ENCODE assay signal across 26 cellular contexts in genomic region chr1:9737716-9738115, GRCh38.
DNase-seq lines count a peak whose midpoint lies in the region; ATAC-seq and TF ChIP-seq lines count a peak whose summit lies in the region.
"Had no signal": no experiment of that assay in that cellular context is flagged by ENCODE, and none has a peak within 500 bp of the region (broad histone marks: within the 10 kb centered on the region; RNA-seq: fewer than 3 reads in every experiment).

No MANE protein-coding gene starts in this region.

- H3K18ac ChIP-seq in H9 (ENCODE audit: insufficient read length, low read depth, low read length), result no peak overlapping the region

- no peak overlapping the region for H3T11ph ChIP-seq in H9 (ENCODE audit: low read length)

- H3K9ac ChIP-seq in H9 (ENCODE audit: extremely low read depth, insufficient read length, low read length), result no peak overlapping the region

- no peak for DNase-seq in activated naive CD4-positive, alpha-beta T cell treated with anti-CD3 and anti-CD28 coated beads, Interleukin-2, amount 10 ng/mL, durations not matched to agents 7 days and 5 days
- no peak for DNase-seq in H9
- no peak for DNase-seq in effector memory CD4-positive, alpha-beta T cell
- DNase-seq in superior temporal gyrus (ENCODE audit: extremely low spot score), result peak; percentile 13
- DNase-seq in NCI-H510A (lab: John Stamatoyannopoulos, UW), result no peak
- DNase-seq in activated T-helper 2 cell treated with anti-CD3 and anti-CD28 coated beads, Interferon-gamma antibody, Interleukin-2, Interleukin-4, amounts not matched to agents 10 μg/mL and 5 μg/mL and 100 μg/mL, durations not matched to agents 14 hours and 24 hours and 36 hours (ENCODE audit: low spot score), result no peak
- DNase-seq: activated B cell treated with CpG ODN at 0.5 μM for 24 hours; activated CD4-positive, alpha-beta memory T cell treated with anti-CD3 and anti-CD28 coated beads, Interleukin-2, amount 10 ng/mL, durations not matched to agents 7 days and 5 days; activated naive CD4-positive, alpha-beta T cell treated with anti-CD3 and anti-CD28 coated beads for 36 hours; activated T-cell treated with anti-CD3 and anti-CD28 coated beads, Interleukin-2, amount 50 U/mL, for 1 hour; BE2C; cortex of kidney; EL; NCI-H1105; NCI-H1930; NCI-H526; SIG-M5; stimulated activated naive CD8-positive, alpha-beta T cell treated with anti-CD3 and anti-CD28 coated beads, Interleukin-15, amount 100 ng/mL, for 72 hours; SW 1271; thyroid gland had no signal

- no peak overlapping the region for H2BK12ac ChIP-seq in H9 (ENCODE audit: insufficient read length, low read depth, low read length)

- no peak overlapping the region for H4K91ac ChIP-seq in H9 (ENCODE audit: insufficient read length, low read depth, low read length)

- H2AFZ ChIP-seq in H9 (ENCODE audit: low read length), result no peak overlapping the region

- peaks cover 11% of the 10 kb centered on the region for H3K36me3 Mint-ChIP-seq in activated naive CD4-positive, alpha-beta T cell treated with anti-CD3 and anti-CD28 coated beads, Interleukin-2, amount 50 U/mL, for 24 hours
- H3K36me3 Mint-ChIP-seq in activated naive CD4-positive, alpha-beta T cell treated with anti-CD3 and anti-CD28 coated beads, Interleukin-2, amount 10 ng/mL, durations not matched to agents 7 days and 5 days, result peaks cover 67% of the 10 kb centered on the region
- H3K36me3 Mint-ChIP-seq in H9 (ENCODE audit: insufficient read depth in 1 of 3, low read depth in 3 of 3), result peaks cover 60 to 96% (median 76%) of the 10 kb centered on the region in 3 experiments
- peaks cover 53% of the 10 kb centered on the region for H3K36me3 Mint-ChIP-seq in activated T-helper 2 cell treated with anti-CD3 and anti-CD28 coated beads, Interferon-gamma antibody, Interleukin-2, Interleukin-4, amounts not matched to agents 10 μg/mL and 5 μg/mL and 100 μg/mL, durations not matched to agents 14 hours and 24 hours and 36 hours (ENCODE audit: low read depth)
- H3K36me3 Mint-ChIP-seq in stimulated activated memory B cell treated with anti-CD40 and anti-IgM and Interleukin-4, amounts not matched to agents 10 μg/mL and 1 μg/mL and 100 μg/mL, for 72 hours, result peaks cover 66% of the 10 kb centered on the region

- H3K4me1 ChIP-seq in H9 (ENCODE audit: insufficient read depth, low read length), result no peaks in the 10 kb centered on the region
- H3K4me1 ChIP-seq in effector memory CD4-positive, alpha-beta T cell (ENCODE audit: control insufficient read depth, insufficient read depth, low read length, poor library complexity, severe bottlenecking), result no peaks in the 10 kb centered on the region
- H3K4me1 ChIP-seq: BE2C, gastroesophageal sphincter, thyroid gland had no signal

- peak overlapping the region; percentile 30 for H3K27ac Mint-ChIP-seq in activated naive CD4-positive, alpha-beta T cell treated with anti-CD3 and anti-CD28 coated beads, Interleukin-2, amount 50 U/mL, for 24 hours
- H3K27ac Mint-ChIP-seq in activated naive CD4-positive, alpha-beta T cell treated with anti-CD3 and anti-CD28 coated beads, Interleukin-2, amount 10 ng/mL, durations not matched to agents 7 days and 5 days, result no peak overlapping the region
- peak overlapping the region; percentile 41 to 81 (median 58); a peak in 4 of 7 replicates for H3K27ac Mint-ChIP-seq in H9
- H3K27ac Mint-ChIP-seq in activated T-helper 2 cell treated with anti-CD3 and anti-CD28 coated beads, Interferon-gamma antibody, Interleukin-2, Interleukin-4, amounts not matched to agents 10 μg/mL and 5 μg/mL and 100 μg/mL, durations not matched to agents 14 hours and 24 hours and 36 hours, result no peak overlapping the region
- H3K27ac Mint-ChIP-seq in stimulated activated memory B cell treated with anti-CD40 and anti-IgM and Interleukin-4, amounts not matched to agents 10 μg/mL and 1 μg/mL and 100 μg/mL, for 72 hours, result no peak overlapping the region
- H3K27ac Mint-ChIP-seq: activated B cell treated with CpG ODN at 0.5 μM for 24 hours; activated CD4-positive, alpha-beta memory T cell treated with anti-CD3 and anti-CD28 coated beads, Interleukin-2, amount 10 ng/mL, durations not matched to agents 7 days and 5 days; activated naive CD4-positive, alpha-beta T cell treated with anti-CD3 and anti-CD28 coated beads for 36 hours had no signal

- no peaks in the 10 kb centered on the region for H3K79me1 ChIP-seq in H9 (ENCODE audit: insufficient read depth, low read depth, low read length, poor library complexity, severe bottlenecking)

- no peaks in the 10 kb centered on the region for H3K9me3 Mint-ChIP-seq in activated naive CD4-positive, alpha-beta T cell treated with anti-CD3 and anti-CD28 coated beads, Interleukin-2, amount 50 U/mL, for 24 hours
- no peaks in the 10 kb centered on the region for H3K9me3 Mint-ChIP-seq in activated naive CD4-positive, alpha-beta T cell treated with anti-CD3 and anti-CD28 coated beads, Interleukin-2, amount 10 ng/mL, durations not matched to agents 7 days and 5 days
- no peaks in the 10 kb centered on the region for H3K9me3 Mint-ChIP-seq in H9
- H3K9me3 Mint-ChIP-seq in activated T-helper 2 cell treated with anti-CD3 and anti-CD28 coated beads, Interferon-gamma antibody, Interleukin-2, Interleukin-4, amounts not matched to agents 10 μg/mL and 5 μg/mL and 100 μg/mL, durations not matched to agents 14 hours and 24 hours and 36 hours, result no peaks in the 10 kb centered on the region
- no peaks in the 10 kb centered on the region for H3K9me3 Mint-ChIP-seq in stimulated activated memory B cell treated with anti-CD40 and anti-IgM and Interleukin-4, amounts not matched to agents 10 μg/mL and 1 μg/mL and 100 μg/mL, for 72 hours
- H3K9me3 Mint-ChIP-seq: activated B cell treated with CpG ODN at 0.5 μM for 24 hours; activated CD4-positive, alpha-beta memory T cell treated with anti-CD3 and anti-CD28 coated beads, Interleukin-2, amount 10 ng/mL, durations not matched to agents 7 days and 5 days; activated naive CD4-positive, alpha-beta T cell treated with anti-CD3 and anti-CD28 coated beads for 36 hours; stimulated activated naive CD8-positive, alpha-beta T cell treated with anti-CD3 and anti-CD28 coated beads, Interleukin-15, amount 100 ng/mL, for 72 hours had no signal

- H3K56ac ChIP-seq in H9 (ENCODE audit: insufficient read length, low read depth, low read length), result no peak overlapping the region

- intact Hi-C loops in activated T-helper 2 cell treated with anti-CD3 and anti-CD28 coated beads, Interferon-gamma antibody, Interleukin-2, Interleukin-4, amounts not matched to agents 10 μg/mL and 5 μg/mL and 100 μg/mL, durations not matched to agents 14 hours and 24 hours and 36 hours (cut with micrococcal nuclease), result no loop called here

- no peak overlapping the region for H3K4ac ChIP-seq in H9 (ENCODE audit: low read depth, low read length)

- H3K27ac ChIP-seq in H9 (ENCODE audit: insufficient read length, low read depth, low read length), result no peak overlapping the region
- peak overlapping the region; percentile 1 for H3K27ac ChIP-seq in effector memory CD4-positive, alpha-beta T cell (ENCODE audit: insufficient read depth, low read length, poor library complexity, severe bottlenecking)
- H3K27ac ChIP-seq: cardiac muscle cell, gastroesophageal sphincter, thyroid gland had no signal

- H4K5ac ChIP-seq in H9 (ENCODE audit: insufficient read length, low read depth, low read length), result no peak overlapping the region

- no peaks in the 10 kb centered on the region for H3K27me3 Mint-ChIP-seq in activated naive CD4-positive, alpha-beta T cell treated with anti-CD3 and anti-CD28 coated beads, Interleukin-2, amount 50 U/mL, for 24 hours
- H3K27me3 Mint-ChIP-seq in activated naive CD4-positive, alpha-beta T cell treated with anti-CD3 and anti-CD28 coated beads, Interleukin-2, amount 10 ng/mL, durations not matched to agents 7 days and 5 days, result peaks cover 4% of the 10 kb centered on the region
- peaks cover 2% of the 10 kb centered on the region; the same call in 1 of the 2 replicates for H3K27me3 Mint-ChIP-seq in H9 (ENCODE audit: low read depth)
- H3K27me3 Mint-ChIP-seq in activated T-helper 2 cell treated with anti-CD3 and anti-CD28 coated beads, Interferon-gamma antibody, Interleukin-2, Interleukin-4, amounts not matched to agents 10 μg/mL and 5 μg/mL and 100 μg/mL, durations not matched to agents 14 hours and 24 hours and 36 hours (ENCODE audit: low read depth), result no peaks in the 10 kb centered on the region
- H3K27me3 Mint-ChIP-seq in stimulated activated memory B cell treated with anti-CD40 and anti-IgM and Interleukin-4, amounts not matched to agents 10 μg/mL and 1 μg/mL and 100 μg/mL, for 72 hours, result no peaks in the 10 kb centered on the region
- H3K27me3 Mint-ChIP-seq: activated B cell treated with CpG ODN at 0.5 μM for 24 hours; activated CD4-positive, alpha-beta memory T cell treated with anti-CD3 and anti-CD28 coated beads, Interleukin-2, amount 10 ng/mL, durations not matched to agents 7 days and 5 days; stimulated activated naive CD8-positive, alpha-beta T cell treated with anti-CD3 and anti-CD28 coated beads, Interleukin-15, amount 100 ng/mL, for 72 hours had no signal

- H3K4me1 Mint-ChIP-seq in activated naive CD4-positive, alpha-beta T cell treated with anti-CD3 and anti-CD28 coated beads, Interleukin-2, amount 50 U/mL, for 24 hours, result peaks cover 27% of the 10 kb centered on the region
- H3K4me1 Mint-ChIP-seq in activated naive CD4-positive, alpha-beta T cell treated with anti-CD3 and anti-CD28 coated beads, Interleukin-2, amount 10 ng/mL, durations not matched to agents 7 days and 5 days, result peaks cover 27% of the 10 kb centered on the region
- no peaks in the 10 kb centered on the region for H3K4me1 Mint-ChIP-seq in H9
- peaks cover 5% of the 10 kb centered on the region for H3K4me1 Mint-ChIP-seq in activated T-helper 2 cell treated with anti-CD3 and anti-CD28 coated beads, Interferon-gamma antibody, Interleukin-2, Interleukin-4, amounts not matched to agents 10 μg/mL and 5 μg/mL and 100 μg/mL, durations not matched to agents 14 hours and 24 hours and 36 hours (ENCODE audit: low read depth)
- peaks cover 16% of the 10 kb centered on the region for H3K4me1 Mint-ChIP-seq in stimulated activated memory B cell treated with anti-CD40 and anti-IgM and Interleukin-4, amounts not matched to agents 10 μg/mL and 1 μg/mL and 100 μg/mL, for 72 hours

- TF ChIP-seq CTCF in H9 (conservative IDR thresholded peaks at IDR 0.05), result no peak

- no peaks in the 10 kb centered on the region for H3K79me2 ChIP-seq in H9 (ENCODE audit: insufficient read depth, low read length)

- CTCF ChIA-PET in activated naive CD4-positive, alpha-beta T cell treated with anti-CD3 and anti-CD28 coated beads, Interleukin-2, amount 10 ng/mL, durations not matched to agents 7 days and 5 days (lab: Charles Lee), result interaction anchor here (1.5 kb wide), 1 partner anchor 130 kb away, joined by 4 read pairs; no protein-coding TSS in a partner anchor

- H3K23me2 ChIP-seq in H9 (ENCODE audit: insufficient read length, low read depth, low read length, poor library complexity, severe bottlenecking), result no peaks in the 10 kb centered on the region

- H2BK15ac ChIP-seq in H9 (ENCODE audit: low read depth, low read length), result no peak overlapping the region

- no peak overlapping the region for H3K23ac ChIP-seq in H9 (ENCODE audit: insufficient read length, low read depth, low read length)

- no peak overlapping the region for H2BK120ac ChIP-seq in H9 (ENCODE audit: low read depth, low read length, poor library complexity, severe bottlenecking)

- H3K36me3 ChIP-seq in effector memory CD4-positive, alpha-beta T cell (ENCODE audit: control insufficient read depth, insufficient read depth, low read length), result peaks cover 73% of the 10 kb centered on the region

- no peak overlapping the region for H2AK5ac ChIP-seq in H9 (ENCODE audit: insufficient read length, low read length)

- no peak overlapping the region for H2BK20ac ChIP-seq in H9 (ENCODE audit: low read depth, low read length, poor library complexity, severe bottlenecking)

- no peak overlapping the region for H4K8ac ChIP-seq in H9 (replicated peaks; ENCODE audit: insufficient read length, low read depth, low read length)

- ATAC-seq in stimulated activated memory B cell treated with anti-CD40 and anti-IgM and Interleukin-4, amounts not matched to agents 10 μg/mL and 1 μg/mL and 100 μg/mL, for 72 hours, result no peak
- ATAC-seq: gastroesophageal sphincter; K562; left ventricle myocardium superior; stimulated activated naive CD8-positive, alpha-beta T cell treated with anti-CD3 and anti-CD28 coated beads, Interleukin-15, amount 100 ng/mL, for 72 hours had no signal

- no peaks in the 10 kb centered on the region for H3K27me3 ChIP-seq in H9 (ENCODE audit: insufficient read depth, low read length)
- H3K27me3 ChIP-seq in effector memory CD4-positive, alpha-beta T cell (replicated peaks; ENCODE audit: control insufficient read depth, insufficient read depth, low read length, poor library complexity, severe bottlenecking), result no peaks in the 10 kb centered on the region
- H3K27me3 ChIP-seq: BE2C, cardiac muscle cell, gastroesophageal sphincter, thyroid gland had no signal

- no peak overlapping the region for H3K4me2 ChIP-seq in H9 (ENCODE audit: insufficient read depth, insufficient read length, low read length)

- H3K14ac ChIP-seq in H9 (ENCODE audit: insufficient read depth, low read length), result no peak overlapping the region

- no peaks in the 10 kb centered on the region for H4K20me1 ChIP-seq in H9 (ENCODE audit: control insufficient read depth, insufficient read depth, insufficient read length)

- peak overlapping the region; percentile 26 for H3K4me3 Mint-ChIP-seq in activated naive CD4-positive, alpha-beta T cell treated with anti-CD3 and anti-CD28 coated beads, Interleukin-2, amount 50 U/mL, for 24 hours
- H3K4me3 Mint-ChIP-seq in activated naive CD4-positive, alpha-beta T cell treated with anti-CD3 and anti-CD28 coated beads, Interleukin-2, amount 10 ng/mL, durations not matched to agents 7 days and 5 days, result no peak overlapping the region
- H3K4me3 Mint-ChIP-seq in H9, result no peak overlapping the region
- H3K4me3 Mint-ChIP-seq in activated T-helper 2 cell treated with anti-CD3 and anti-CD28 coated beads, Interferon-gamma antibody, Interleukin-2, Interleukin-4, amounts not matched to agents 10 μg/mL and 5 μg/mL and 100 μg/mL, durations not matched to agents 14 hours and 24 hours and 36 hours (ENCODE audit: low read depth), result no peak overlapping the region
- no peak overlapping the region for H3K4me3 Mint-ChIP-seq in stimulated activated memory B cell treated with anti-CD40 and anti-IgM and Interleukin-4, amounts not matched to agents 10 μg/mL and 1 μg/mL and 100 μg/mL, for 72 hours
- H3K4me3 Mint-ChIP-seq: activated B cell treated with CpG ODN at 0.5 μM for 24 hours; activated CD4-positive, alpha-beta memory T cell treated with anti-CD3 and anti-CD28 coated beads, Interleukin-2, amount 10 ng/mL, durations not matched to agents 7 days and 5 days; activated naive CD4-positive, alpha-beta T cell treated with anti-CD3 and anti-CD28 coated beads for 36 hours had no signal

- H2BK5ac ChIP-seq in H9 (ENCODE audit: insufficient read length, low read length), result no peak overlapping the region

- no peak overlapping the region for H3K4me3 ChIP-seq in effector memory CD4-positive, alpha-beta T cell (ENCODE audit: insufficient read depth, low read depth, low read length, poor library complexity, severe bottlenecking)
- H3K4me3 ChIP-seq: cardiac muscle cell, gastroesophageal sphincter, K562, thyroid gland had no signal

- H3K9me3 ChIP-seq in H9 (ENCODE audit: control insufficient read depth, low read depth, low read length), result peaks cover 5% of the 10 kb centered on the region
- no peaks in the 10 kb centered on the region for H3K9me3 ChIP-seq in effector memory CD4-positive, alpha-beta T cell (ENCODE audit: control insufficient read depth, low read length)
- H3K9me3 ChIP-seq: BE2C, gastroesophageal sphincter, thyroid gland had no signal

- no CpG with 5 or more reads among the region's 8 CpGs for WGBS in H9 (ENCODE audit: extremely low coverage, insufficient read length, low lambda C conversion rate)

Comparison
In these comparisons a context has a peak if more than half of its experiments do, and no peak if none do; other contexts are left out.
1. H3K27ac Mint-ChIP-seq: peak in activated naive CD4-positive, alpha-beta T cell treated with anti-CD3 and anti-CD28 coated beads, Interleukin-2, amount 50 U/mL, for 24 hours (single experiment) and H9 (3 of 3); none in activated naive CD4-positive, alpha-beta T cell treated with anti-CD3 and anti-CD28 coated beads, Interleukin-2, amount 10 ng/mL, durations not matched to agents 7 days and 5 days (single experiment), activated T-helper 2 cell treated with anti-CD3 and anti-CD28 coated beads, Interferon-gamma antibody, Interleukin-2, Interleukin-4, amounts not matched to agents 10 μg/mL and 5 μg/mL and 100 μg/mL, durations not matched to agents 14 hours and 24 hours and 36 hours (single experiment) and stimulated activated memory B cell treated with anti-CD40 and anti-IgM and Interleukin-4, amounts not matched to agents 10 μg/mL and 1 μg/mL and 100 μg/mL, for 72 hours (single experiment).